ENCODE assay signal across 33 cellular contexts in the genomic region with DNA sequence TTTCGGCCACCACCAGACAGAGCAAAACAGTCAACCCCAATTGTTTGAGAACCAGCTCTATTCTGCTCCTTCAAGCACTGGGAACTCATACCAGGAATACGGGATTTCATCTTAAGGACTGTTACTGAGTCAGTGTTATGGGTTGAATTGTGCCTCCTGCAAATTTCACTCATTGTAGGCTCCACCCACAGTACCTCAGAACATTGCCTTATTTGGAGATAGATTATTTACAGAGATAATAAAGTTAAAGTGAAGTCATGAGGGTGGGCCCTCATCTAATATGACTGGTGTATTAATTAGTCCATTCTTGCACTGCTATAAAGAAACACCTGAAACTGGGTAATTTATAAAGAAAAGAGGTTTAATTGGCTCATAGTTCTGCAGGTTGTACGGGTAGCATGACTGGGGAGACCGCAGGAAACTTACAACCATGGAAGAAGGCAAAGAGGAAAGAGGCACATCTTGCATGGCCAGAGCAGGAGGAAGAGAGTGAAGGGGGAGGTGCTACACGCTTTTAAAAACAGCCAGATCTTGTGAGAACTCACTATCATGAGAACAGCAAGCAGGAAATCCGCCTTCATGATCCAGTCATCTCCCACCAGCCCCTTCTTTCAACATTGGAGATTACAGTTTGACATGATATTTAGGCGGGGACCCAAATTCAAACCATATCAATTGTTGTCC.
"Had no signal": no experiment of that assay in that cellular context is flagged by ENCODE, and none has a peak within 500 bp of the region (broad histone marks: within the 10 kb centered on the region; RNA-seq: fewer than 3 reads in every experiment).

No MANE protein-coding gene starts in this region.

- DNase-seq: activated CD4-positive, alpha-beta memory T cell treated with anti-CD3 and anti-CD28 coated beads, Interleukin-2, amount 10 ng/mL, durations not matched to agents 7 days and 5 days; activated CD4-positive, alpha-beta T cell treated with anti-CD3 and anti-CD28 coated beads for 1 hour; activated CD4-positive, alpha-beta T cell treated with anti-CD3 and anti-CD28 coated beads for 36 hours; activated CD4-positive, alpha-beta T cell treated with anti-CD3 and anti-CD28 coated beads for 48 hours; activated CD4-positive, alpha-beta T cell treated with anti-CD3 and anti-CD28 coated beads, Interleukin-2, amount 10 ng/mL, durations not matched to agents 7 days and 5 days; activated CD4-positive, alpha-beta T cell treated with anti-CD3 and anti-CD28 coated beads, Interleukin-2, amount 50 U/mL, for 48 hours; activated CD4-positive, CD25-positive, alpha-beta regulatory T cell; activated CD8-positive, alpha-beta memory T cell treated with anti-CD3 and anti-CD28 coated beads for 24 hours; activated CD8-positive, alpha-beta memory T cell treated with anti-CD3 and anti-CD28 coated beads, Interleukin-2, amount 10 ng/mL, durations not matched to agents 7 days and 5 days; activated CD8-positive, alpha-beta memory T cell treated with anti-CD3 and anti-CD28 coated beads, Interleukin-2, amount 50 U/mL, for 48 hours; activated CD8-positive, alpha-beta T cell treated with anti-CD3 and anti-CD28 coated beads, Interleukin-2, amount 10 ng/mL, durations not matched to agents 7 days and 5 days; activated effector memory CD4-positive, alpha-beta T cell treated with Interleukin-2 at 50 U/mL for 16 hours; activated gamma-delta T cell; activated naive CD4-positive, alpha-beta T cell treated with anti-CD3 and anti-CD28 coated beads, Interleukin-2, amount 10 ng/mL, durations not matched to agents 7 days and 5 days; activated naive CD4-positive, alpha-beta T cell treated with Interleukin-2 at 50 U/mL for 16 hours; activated naive CD8-positive, alpha-beta T cell treated with anti-CD3 and anti-CD28 coated beads, Interleukin-2, amount 10 ng/mL, durations not matched to agents 7 days and 5 days; activated naive CD8-positive, alpha-beta T cell treated with anti-CD3 and anti-CD28 coated beads, Interleukin-2, amount 50 U/mL, for 24 hours; activated T-cell treated with anti-CD3 and anti-CD28 coated beads, Interleukin-2, amount 50 U/mL, for 24 hours; activated T-cell treated with anti-CD3 and anti-CD28 coated beads, Interleukin-2, amount 50 U/mL, for 48 hours; amygdala; anterior cingulate cortex; caudate nucleus; cerebellar nuclear complex; colonic mucosa; T-helper 17 cell; T-helper 9 cell; WERI-Rb-1 had no signal

- H3K27me3 ChIP-seq: ascending aorta, cardiac muscle cell, colonic mucosa had no signal

- FAIRE-seq: bronchial epithelial cell, TTC549 had no signal

- H3K27ac ChIP-seq: ascending aorta, cardiac muscle cell, colonic mucosa, WERI-Rb-1 had no signal

- H3K4me1 ChIP-seq: ascending aorta, colonic mucosa had no signal

- H3K9me3 ChIP-seq: ascending aorta, colonic mucosa had no signal

- H3K4me3 ChIP-seq: ascending aorta, cardiac muscle cell, colonic mucosa had no signal

- ATAC-seq: activated CD4-positive, alpha-beta T cell treated with anti-CD3 and anti-CD28 coated beads for 36 hours; activated CD4-positive, CD25-positive, alpha-beta regulatory T cell treated with anti-CD3 and anti-CD28 coated beads, Interleukin-2, amount 50 U/mL, for 24 hours; activated CD8-positive, alpha-beta memory T cell treated with anti-CD3 and anti-CD28 coated beads, Interleukin-2, amount 10 ng/mL, durations not matched to agents 7 days and 5 days; activated CD8-positive, alpha-beta T cell treated with anti-CD3 and anti-CD28 coated beads, Interleukin-2, amount 10 ng/mL, durations not matched to agents 7 days and 5 days; activated naive CD8-positive, alpha-beta T cell treated with anti-CD3 and anti-CD28 coated beads, Interleukin-2, amount 50 U/mL, for 24 hours; T-helper 17 cell; WTC11 had no signal

- H3K36me3 ChIP-seq: ascending aorta, cardiac muscle cell, colonic mucosa, WERI-Rb-1 had no signal
